In the genomic region with DNA sequence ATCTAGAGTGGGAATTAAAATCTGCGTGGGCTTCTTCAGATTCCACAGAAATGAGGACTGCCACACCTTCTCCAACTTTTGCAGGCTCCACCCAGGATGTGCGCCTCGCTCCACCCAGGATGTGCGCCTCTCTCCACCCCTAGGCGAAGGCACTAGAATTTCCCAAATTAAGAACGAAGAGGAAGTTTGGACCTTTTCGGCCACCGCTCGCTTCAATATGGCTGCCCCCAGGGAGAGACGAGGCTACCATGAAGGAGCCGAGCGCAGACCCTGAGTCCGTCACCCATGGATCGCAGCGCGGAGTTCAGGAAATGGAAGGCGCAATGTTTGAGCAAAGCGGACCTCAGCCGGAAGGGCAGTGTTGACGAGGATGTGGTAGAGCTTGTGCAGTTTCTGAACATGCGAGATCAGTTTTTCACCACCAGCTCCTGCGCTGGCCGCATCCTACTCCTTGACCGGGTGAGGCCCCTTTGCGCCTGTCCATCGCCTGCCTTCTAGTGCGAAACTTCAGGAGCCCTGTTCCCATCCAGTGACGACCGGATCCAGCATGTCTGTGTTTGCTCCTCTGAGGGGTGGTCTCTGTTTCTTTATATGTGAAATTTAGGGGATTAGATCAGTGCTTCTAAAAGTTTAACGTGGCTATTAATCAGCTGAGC, we compare ENCODE assay signal across 8 cellular contexts. TPM values are rescaled to one million over a fixed set of nuclear protein-coding genes. Genes with fewer than 3 reads are reported as not detected.
DNase-seq lines count a peak whose midpoint lies in the region; ATAC-seq, FAIRE-seq and TF ChIP-seq lines count a peak whose summit lies in the region.

Gene CRYZ, minus strand, starts transcription at position 91 of the 656 bp plus-strand sequence. CDS start 8,229 bp downstream, outside the sequence.
A gene with protein sequence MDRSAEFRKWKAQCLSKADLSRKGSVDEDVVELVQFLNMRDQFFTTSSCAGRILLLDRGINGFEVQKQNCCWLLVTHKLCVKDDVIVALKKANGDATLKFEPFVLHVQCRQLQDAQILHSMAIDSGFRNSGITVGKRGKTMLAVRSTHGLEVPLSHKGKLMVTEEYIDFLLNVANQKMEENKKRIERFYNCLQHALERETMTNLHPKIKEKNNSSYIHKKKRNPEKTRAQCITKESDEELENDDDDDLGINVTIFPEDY (plus strand): TSS at position 193 of the 656 bp plus-strand sequence. CDS start 93 bp downstream, at position 286.

- dilution Hi-C loops in keratinocyte (cut with MboI; ENCODE audit: extremely low pct_ligation_motif_present, low sequenced_read_pairs) = no loop called here

- no peaks in the 10 kb centered on the region for H3K9me1 ChIP-seq in keratinocyte (ENCODE audit: control insufficient read depth, extremely low read depth, insufficient read depth, low read length)

- H3K9ac ChIP-seq in keratinocyte (ENCODE audit: control insufficient read depth, extremely low read depth, insufficient read depth, low read length) = peak within 1 kb of the TSS; percentile 97

- H3K4me1 ChIP-seq in keratinocyte (ENCODE audit: control insufficient read depth, extremely low read depth, insufficient read depth, low read length) = peaks cover 30% of the 10 kb centered on the region

- FAIRE-seq in keratinocyte (lab: Jason Lieb, UNC) = peak; percentile 44

- H3K27me3 ChIP-seq in keratinocyte (ENCODE audit: control insufficient read depth, extremely low read depth, insufficient read depth, low read length) = no peaks in the 10 kb centered on the region

- peak within 1 kb of the TSS; percentile 83 to 94 (median 93) for H3K4me3 ChIP-seq in keratinocyte (ENCODE audit: control insufficient read depth in 2 of 3, extremely low read depth in 1 of 3, insufficient read depth in 2 of 3, low read depth in 1 of 3, low read length in 3 of 3)

- TF ChIP-seq POLR2A in GM18951 (IDR thresholded peaks at IDR 0.05; ENCODE audit: extremely low read depth, insufficient read depth, insufficient read length) = peak; percentile 69

- H2AFZ ChIP-seq in keratinocyte (ENCODE audit: control insufficient read depth, low read length) = peak within 1 kb of the TSS; percentile 99

- H3K9me3 ChIP-seq in keratinocyte (ENCODE audit: control insufficient read depth, low read depth, low read length) = no peaks in the 10 kb centered on the region

- peaks cover 10 to 12% of the 10 kb centered on the region in 2 experiments for H3K36me3 ChIP-seq in keratinocyte (ENCODE audit: control insufficient read depth in 2 of 2, extremely low read depth in 1 of 2, insufficient read depth in 2 of 2, low read length in 2 of 2)

- H3K27ac ChIP-seq in keratinocyte (ENCODE audit: control insufficient read depth, insufficient read depth, low read length) = peak within 1 kb of the TSS; percentile 94

- peak; percentile 84 for DNase-seq in AG08395 (ENCODE audit: low spot score)
- DNase-seq in NCI-H345 treated with DMSO at 0.1 percent for 48 hours (lab: John Stamatoyannopoulos, UW; ENCODE audit: unreplicated experiment) = peak; percentile 92
- DNase-seq in activated CD4-positive, CD25-positive, alpha-beta regulatory T cell (lab: John Stamatoyannopoulos, UW) = peak; percentile 45 to 66 (median 58)
- DNase-seq in central memory CD4-positive, alpha-beta T cell = peak; percentile 85
- peak; percentile 41 for DNase-seq in keratinocyte (ENCODE audit: low read depth, low spot score)
- DNase-seq in stimulated activated CD4-positive, alpha-beta T cell treated with anti-CD3 and anti-CD28 coated beads, Interleukin-15, amount 100 ng/mL, for 1 hour (ENCODE audit: low read depth in 1 of 2, low spot score in 1 of 2) = peak; percentile 61 to 70

- TF ChIP-seq CTCF in keratinocyte (optimal IDR thresholded peaks at IDR 0.05 in 1 of 3, IDR thresholded peaks at IDR 0.05 in 1 of 3, conservative IDR thresholded peaks at IDR 0.05 in 1 of 3; ENCODE audit: extremely low read depth in 1 of 3, insufficient read depth in 2 of 3, low read length in 3 of 3) = no peak

- ATAC-seq in HG03196 (IDR thresholded peaks at IDR 0.05; ENCODE audit: unreplicated experiment) = peak; percentile 56

- in situ Hi-C loops in GM18951 (cut with MboI; ENCODE audit: low sequenced_read_pairs, unreplicated experiment) = no loop called here

- H3K4me2 ChIP-seq in keratinocyte (ENCODE audit: control insufficient read depth, extremely low read depth, insufficient read depth, low read depth, low read length) = peak within 1 kb of the TSS; percentile 63

- peaks cover 47% of the 10 kb centered on the region for H3K79me2 ChIP-seq in keratinocyte (ENCODE audit: control insufficient read depth, insufficient read depth, low read length)

- H4K20me1 ChIP-seq in keratinocyte (ENCODE audit: control insufficient read depth, extremely low read depth, insufficient read depth, low read length) = no peaks in the 10 kb centered on the region

RNA-seq across cellular contexts. Expression of gene CRYZ, which starts in this region (rescaled TPM):
- polyA plus RNA-seq in keratinocyte = 149 to 213 TPM (median 151 TPM) in 3 replicates
- polyA plus RNA-seq in keratinocyte (2011; ENCODE audit: low read depth) = 39.9 TPM
- 106 and 208 TPM in 2 replicates for polyA plus RNA-seq in keratinocyte (2011; cell fraction: cytosol; rRNA removed)
- 143 and 168 TPM in 2 replicates for polyA plus RNA-seq in keratinocyte (2011; cell fraction: nucleus; rRNA removed)
- 69.9 and 86.6 TPM in 2 replicates for polyA plus RNA-seq in keratinocyte (2012; ENCODE audit: low replicate concordance)
- 27.0 to 99.1 TPM (median 70.2 TPM) in 3 replicates for polyA minus RNA-seq in keratinocyte
- polyA minus RNA-seq in keratinocyte (2011; cell fraction: cytosol; rRNA and poly(A)+ RNA removed) = 51.4 TPM
- 27.1 and 65.5 TPM in 2 replicates for polyA minus RNA-seq in keratinocyte (2011; cell fraction: nucleus; rRNA and poly(A)+ RNA removed)

RNA-seq across cellular contexts. Expression of the second gene that starts in this region (rescaled TPM):
- polyA plus RNA-seq in keratinocyte = 14.3 to 25.9 TPM (median 14.7 TPM) in 3 replicates
- 12.4 TPM for polyA plus RNA-seq in keratinocyte (2011; ENCODE audit: low read depth)
- 14.6 and 27.7 TPM in 2 replicates for polyA plus RNA-seq in keratinocyte (2011; cell fraction: cytosol; rRNA removed)
- polyA plus RNA-seq in keratinocyte (2011; cell fraction: nucleus; rRNA removed) = 11.5 and 18.1 TPM in 2 replicates
- 12.6 and 16.0 TPM in 2 replicates for polyA plus RNA-seq in keratinocyte (2012; ENCODE audit: low replicate concordance)
- 3.2 to 13.9 TPM (median 4.6 TPM) in 3 replicates for polyA minus RNA-seq in keratinocyte
- polyA minus RNA-seq in keratinocyte (2011; cell fraction: cytosol; rRNA and poly(A)+ RNA removed) = 7.3 TPM
- 5.8 and 8.1 TPM in 2 replicates for polyA minus RNA-seq in keratinocyte (2011; cell fraction: nucleus; rRNA and poly(A)+ RNA removed)

Comparison
In these comparisons a context has a peak if more than half of its experiments do, and no peak if none do; other contexts are left out.
1. Peak in every context shown above with its lines: DNase-seq, ATAC-seq, H3K4me3 ChIP-seq and H3K27ac ChIP-seq.
2. DNase-seq: peak in every context shown above with its lines; median percentile 92 in NCI-H345 treated with DMSO at 0.1 percent for 48 hours; 85 in central memory CD4-positive, alpha-beta T cell; 84 in AG08395; 66 in stimulated activated CD4-positive, alpha-beta T cell treated with anti-CD3 and anti-CD28 coated beads, Interleukin-15, amount 100 ng/mL, for 1 hour; 58 in activated CD4-positive, CD25-positive, alpha-beta regulatory T cell; 41 in keratinocyte.